In genomic region chr15:72979754-72980153, GRCh38 we compare ENCODE assay signal across 5 cellular contexts.
"Had no signal": no experiment of that assay in that cellular context is flagged by ENCODE, and none has a peak within 500 bp of the region (broad histone marks: within the 10 kb centered on the region; RNA-seq: fewer than 3 reads in every experiment).

No MANE protein-coding gene starts in this region.

- H3K4me3 ChIP-seq: GM23338 had no signal

- H3K9me3 Mint-ChIP-seq: GM23338, H9 had no signal

- DNase-seq: H9, HCEC 1CT, KG1 had no signal

- ATAC-seq: GM23338 had no signal

- H3K4me2 ChIP-seq: GM23338 had no signal

- H3K4me3 Mint-ChIP-seq: GM23338, H9, IgD-negative memory B cell had no signal

- H3K27ac Mint-ChIP-seq: GM23338, H9, IgD-negative memory B cell had no signal

- H2AFZ ChIP-seq: GM23338 had no signal
